In the genomic region with DNA sequence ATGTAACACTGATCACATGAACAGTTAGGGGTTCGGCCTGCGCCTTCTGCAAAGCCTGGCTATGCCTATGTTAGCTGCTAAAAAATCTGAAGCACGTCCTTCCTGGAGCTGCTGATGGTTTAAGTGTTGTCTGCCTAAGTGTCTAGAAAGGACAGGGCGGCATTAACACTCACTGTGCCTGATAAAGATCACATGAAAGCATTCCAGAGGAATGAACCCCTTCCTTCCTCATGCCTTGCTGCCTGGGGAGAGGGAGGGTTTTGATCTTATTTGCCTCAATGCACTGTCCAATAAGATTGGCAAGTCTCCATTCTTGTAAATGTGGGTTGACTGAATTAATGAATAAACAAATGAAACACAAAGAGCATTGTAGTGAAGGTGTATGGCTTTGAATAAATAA, we compare ENCODE assay signal across 13 cellular contexts. TPM values are rescaled to one million over a fixed set of nuclear protein-coding genes. Genes with fewer than 3 reads are reported as not detected.
DNase-seq lines count a peak whose midpoint lies in the region; ATAC-seq and TF ChIP-seq lines count a peak whose summit lies in the region.
"Had no signal": no experiment of that assay in that cellular context is flagged by ENCODE, and none has a peak within 500 bp of the region (broad histone marks: within the 10 kb centered on the region; RNA-seq: fewer than 3 reads in every experiment).

No MANE protein-coding gene starts in this region.

- peak; percentile 53 for DNase-seq in LoVo (ENCODE audit: low spot score)
- DNase-seq in endothelial cell (ENCODE audit: low spot score) = peak; percentile 32
- no peak for DNase-seq in NOMO-1 treated with DMSO at 0.1 percent for 48 hours (lab: John Stamatoyannopoulos, UW; ENCODE audit: unreplicated experiment)
- no peak for DNase-seq in NCI-H128 (lab: John Stamatoyannopoulos, UW; ENCODE audit: unreplicated experiment)
- DNase-seq: activated T-cell treated with anti-CD3 and anti-CD28 coated beads, Interleukin-2, amount 50 U/mL, for 72 hours; CD4-positive, alpha-beta memory T cell; effector memory CD8-positive, alpha-beta T cell; NCI-H2029 had no signal

- H3K9me3 Mint-ChIP-seq in endothelial cell (ENCODE audit: unreplicated experiment) (no peaks in the 10 kb centered on the region), nephron (no peaks in the 10 kb centered on the region)
- H3K9me3 Mint-ChIP-seq in activated T-helper 17 cell treated with anti-CD3 and anti-CD28 coated beads, Interleukin-2, amount 50 U/mL, for 72 hours = no peaks in the 10 kb centered on the region
- H3K9me3 Mint-ChIP-seq: activated T-cell treated with anti-CD3 and anti-CD28 coated beads, Interleukin-2, amount 50 U/mL, for 72 hours; CD4-positive, alpha-beta memory T cell; effector memory CD8-positive, alpha-beta T cell had no signal

- no peak overlapping the region for H3K9ac ChIP-seq in BLaER1

- H3K4me1 Mint-ChIP-seq in endothelial cell (ENCODE audit: unreplicated experiment) (peaks cover 83% of the 10 kb centered on the region), nephron (peaks cover 55% of the 10 kb centered on the region)
- H3K4me1 Mint-ChIP-seq in activated T-helper 17 cell treated with anti-CD3 and anti-CD28 coated beads, Interleukin-2, amount 50 U/mL, for 72 hours = peaks cover 10% of the 10 kb centered on the region

- no peaks in the 10 kb centered on the region for H4K20me1 ChIP-seq in BLaER1

- no peak overlapping the region for H3K4me3 Mint-ChIP-seq in endothelial cell (ENCODE audit: unreplicated experiment)
- H3K4me3 Mint-ChIP-seq in nephron = no peak overlapping the region
- no peak overlapping the region for H3K4me3 Mint-ChIP-seq in activated T-helper 17 cell treated with anti-CD3 and anti-CD28 coated beads, Interleukin-2, amount 50 U/mL, for 72 hours
- H3K4me3 Mint-ChIP-seq: activated T-cell treated with anti-CD3 and anti-CD28 coated beads, Interleukin-2, amount 50 U/mL, for 72 hours; CD4-positive, alpha-beta memory T cell; effector memory CD8-positive, alpha-beta T cell had no signal

- no peak overlapping the region for H3K27ac ChIP-seq in BLaER1

- no peaks in the 10 kb centered on the region for H3K9me3 ChIP-seq in BLaER1

- peak overlapping the region; percentile 78; the same call in 1 of the 2 replicates for H3K4me2 ChIP-seq in BLaER1

- H3K27me3 ChIP-seq in BLaER1 = no peaks in the 10 kb centered on the region

- TF ChIP-seq CTCF in endothelial cell (IDR thresholded peaks at IDR 0.05; ENCODE audit: unreplicated experiment) = no peak
- TF ChIP-seq CTCF in nephron (IDR thresholded peaks at IDR 0.05; ENCODE audit: unreplicated experiment in 3 of 3) = no peak

- no peak overlapping the region for H3K4me3 ChIP-seq in BLaER1
- H3K4me3 ChIP-seq: lung had no signal

- peak overlapping the region; percentile 89 for H3K27ac Mint-ChIP-seq in endothelial cell (ENCODE audit: unreplicated experiment)
- H3K27ac Mint-ChIP-seq in nephron = peak overlapping the region; percentile 49 to 56 (median 52)
- no peak overlapping the region for H3K27ac Mint-ChIP-seq in activated T-helper 17 cell treated with anti-CD3 and anti-CD28 coated beads, Interleukin-2, amount 50 U/mL, for 72 hours
- H3K27ac Mint-ChIP-seq: effector memory CD8-positive, alpha-beta T cell had no signal

- H3K27me3 Mint-ChIP-seq in endothelial cell (ENCODE audit: unreplicated experiment) (no peaks in the 10 kb centered on the region), nephron (ENCODE audit: low read depth) (peaks cover 14% of the 10 kb centered on the region)
- H3K27me3 Mint-ChIP-seq in activated T-helper 17 cell treated with anti-CD3 and anti-CD28 coated beads, Interleukin-2, amount 50 U/mL, for 72 hours = no peaks in the 10 kb centered on the region
- H3K27me3 Mint-ChIP-seq: CD4-positive, alpha-beta memory T cell; effector memory CD8-positive, alpha-beta T cell had no signal

- H3K4me1 ChIP-seq in BLaER1 = peaks cover 55% of the 10 kb centered on the region

- ATAC-seq in GM19324 (IDR thresholded peaks at IDR 0.05; ENCODE audit: low FRiP score, unreplicated experiment) = no peak
- no peak for ATAC-seq in activated T-helper 17 cell treated with anti-CD3 and anti-CD28 coated beads, Interleukin-2, amount 50 U/mL, for 72 hours (replicated peaks)
- ATAC-seq: activated T-cell treated with anti-CD3 and anti-CD28 coated beads, Interleukin-2, amount 50 U/mL, for 72 hours; effector memory CD8-positive, alpha-beta T cell had no signal

- H3K36me3 ChIP-seq in BLaER1 = no peaks in the 10 kb centered on the region

- peaks cover 15% of the 10 kb centered on the region for H3K36me3 Mint-ChIP-seq in endothelial cell (ENCODE audit: low read depth, unreplicated experiment)
- H3K36me3 Mint-ChIP-seq in nephron (ENCODE audit: low read depth) = no peaks in the 10 kb centered on the region
- no peaks in the 10 kb centered on the region for H3K36me3 Mint-ChIP-seq in activated T-helper 17 cell treated with anti-CD3 and anti-CD28 coated beads, Interleukin-2, amount 50 U/mL, for 72 hours (ENCODE audit: low read depth)

RNA-seq across cellular contexts. Expression of gene DOCK9, which starts 5.2 kb away (rescaled TPM):
- total RNA-seq in endothelial cell (ENCODE audit: unreplicated experiment) = 339 TPM
- 10 to 100 TPM; 50.2 to 70.4 TPM for total RNA-seq in activated T-helper 17 cell treated with anti-CD3 and anti-CD28 coated beads, Interleukin-2, amount 50 U/mL, for 72 hours

Comparison
In these comparisons a context has a peak if more than half of its experiments do, and no peak if none do; other contexts are left out.
1. DNase-seq: peak in LoVo (single experiment) and endothelial cell (single experiment); none in NOMO-1 treated with DMSO at 0.1 percent for 48 hours (single experiment) and NCI-H128 (single experiment).